Comparison of ENCODE assay signal across 1 cellular context in the genomic region with DNA sequence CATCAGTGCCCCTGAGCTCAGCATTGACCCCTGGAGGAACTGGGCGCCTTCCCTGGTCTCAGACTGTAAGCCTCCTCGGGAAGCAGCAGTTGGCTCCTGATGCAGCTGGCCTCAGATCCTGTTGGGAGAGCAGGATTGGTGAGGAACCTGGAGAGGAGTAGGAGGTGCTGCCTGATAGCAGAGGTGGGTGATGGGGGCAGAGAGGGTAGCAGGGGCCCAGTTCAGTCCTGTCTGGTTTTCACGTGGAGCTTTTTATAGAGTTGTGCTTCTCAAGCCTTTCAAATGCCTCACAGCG.
TF ChIP-seq lines count a peak whose summit lies in the region.

No MANE protein-coding gene starts in this region.

TF ChIP-seq in GM12878, 131 proteins besides CTCF, POLR2A, EP300 and RAD21 (continued from another document):
- TF ChIP-seq, protein P1, sequence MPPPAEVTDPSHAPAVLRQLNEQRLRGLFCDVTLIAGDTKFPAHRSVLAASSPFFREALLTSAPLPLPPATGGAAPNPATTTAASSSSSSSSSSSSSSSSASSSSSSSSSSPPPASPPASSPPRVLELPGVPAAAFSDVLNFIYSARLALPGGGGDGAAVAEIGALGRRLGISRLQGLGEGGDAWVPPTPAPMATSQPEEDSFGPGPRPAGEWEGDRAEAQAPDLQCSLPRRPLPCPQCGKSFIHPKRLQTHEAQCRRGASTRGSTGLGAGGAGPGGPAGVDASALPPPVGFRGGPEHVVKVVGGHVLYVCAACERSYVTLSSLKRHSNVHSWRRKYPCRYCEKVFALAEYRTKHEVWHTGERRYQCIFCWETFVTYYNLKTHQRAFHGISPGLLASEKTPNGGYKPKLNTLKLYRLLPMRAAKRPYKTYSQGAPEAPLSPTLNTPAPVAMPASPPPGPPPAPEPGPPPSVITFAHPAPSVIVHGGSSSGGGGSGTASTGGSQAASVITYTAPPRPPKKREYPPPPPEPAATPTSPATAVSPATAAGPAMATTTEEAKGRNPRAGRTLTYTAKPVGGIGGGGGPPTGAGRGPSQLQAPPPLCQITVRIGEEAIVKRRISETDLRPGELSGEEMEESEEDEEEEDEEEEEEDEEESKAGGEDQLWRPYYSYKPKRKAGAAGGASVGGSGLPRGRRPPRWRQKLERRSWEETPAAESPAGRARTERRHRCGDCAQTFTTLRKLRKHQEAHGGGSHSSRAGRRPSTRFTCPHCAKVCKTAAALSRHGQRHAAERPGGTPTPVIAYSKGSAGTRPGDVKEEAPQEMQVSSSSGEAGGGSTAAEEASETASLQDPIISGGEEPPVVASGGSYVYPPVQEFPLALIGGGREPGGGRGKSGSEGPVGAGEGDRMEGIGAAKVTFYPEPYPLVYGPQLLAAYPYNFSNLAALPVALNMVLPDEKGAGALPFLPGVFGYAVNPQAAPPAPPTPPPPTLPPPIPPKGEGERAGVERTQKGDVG (CRISPR knock-in tag; IDR thresholded peaks at IDR 0.05) = no peak
- TF ChIP-seq ZNF592 (IDR thresholded peaks at IDR 0.05) (no peak), MTA2 (IDR thresholded peaks at IDR 0.05; ENCODE audit: low read depth) (no peak), SIN3A (IDR thresholded peaks at IDR 0.05; ENCODE audit: low read depth, low read length) (no peak), MYB (IDR thresholded peaks at IDR 0.05; ENCODE audit: borderline replicate concordance, low read depth, low read length) (no peak), SMARCA5 (IDR thresholded peaks at IDR 0.05) (peak; percentile 65; the same call in 1 of the 2 replicates), SP1 (IDR thresholded peaks at IDR 0.05; ENCODE audit: low read depth, low read length) (peak; percentile 3), CEBPB (IDR thresholded peaks at IDR 0.05; ENCODE audit: borderline replicate concordance in 1 of 2, low read depth in 2 of 2, low read length in 2 of 2) (no peak)
